In genomic region chr15:75502360-75502759, GRCh38 we compare ENCODE assay signal across 16 cellular contexts. TPM values are rescaled to one million over a fixed set of nuclear protein-coding genes. Genes with fewer than 3 reads are reported as not detected.
DNase-seq lines count a peak whose midpoint lies in the region; ATAC-seq and TF ChIP-seq lines count a peak whose summit lies in the region.
"Had no signal": no experiment of that assay in that cellular context is flagged by ENCODE, and none has a peak within 500 bp of the region (broad histone marks: within the 10 kb centered on the region; RNA-seq: fewer than 3 reads in every experiment).

No MANE protein-coding gene starts in this region.

- no peak for ATAC-seq in HG02885 (IDR thresholded peaks at IDR 0.05; ENCODE audit: poor library complexity, unreplicated experiment)
- ATAC-seq: GM23338, HCT116 had no signal

- DNase-seq in colonic mucosa (peak; percentile 20), endothelial cell (ENCODE audit: low spot score) (no peak), progenitor cell of endocrine pancreas (ENCODE audit: low spot score, unreplicated experiment) (no peak), T-helper 9 cell (no peak)
- DNase-seq in stimulated activated naive CD4-positive, alpha-beta T cell (lab: John Stamatoyannopoulos, UW) = no peak
- DNase-seq: C1 segment of cervical spinal cord; Calu3; CD4-positive, alpha-beta memory T cell; COR-L47; DMS53; DMS79 treated with DMSO at 0.1 percent for 48 hours; GF-D8; H9 had no signal

- H3K9me3 Mint-ChIP-seq in endothelial cell (ENCODE audit: unreplicated experiment) = peaks cover 4% of the 10 kb centered on the region
- peaks cover 4% of the 10 kb centered on the region for H3K9me3 Mint-ChIP-seq in progenitor cell of endocrine pancreas (ENCODE audit: low read depth)
- H3K9me3 Mint-ChIP-seq: CD4-positive, alpha-beta memory T cell had no signal

- intact Hi-C loops in colonic mucosa (cut with DNase I) = no loop called here

- TF ChIP-seq CTCF in colonic mucosa (IDR thresholded peaks at IDR 0.05) (no peak), endothelial cell (IDR thresholded peaks at IDR 0.05; ENCODE audit: unreplicated experiment) (no peak), progenitor cell of endocrine pancreas (IDR thresholded peaks at IDR 0.05; ENCODE audit: unreplicated experiment) (no peak)

- no peak overlapping the region for H3K4me3 ChIP-seq in colonic mucosa
- H3K4me3 ChIP-seq: GM23338 had no signal

- H3K4me1 Mint-ChIP-seq in endothelial cell (ENCODE audit: unreplicated experiment) = no peaks in the 10 kb centered on the region
- no peaks in the 10 kb centered on the region for H3K4me1 Mint-ChIP-seq in progenitor cell of endocrine pancreas (ENCODE audit: low read depth)
- H3K4me1 Mint-ChIP-seq: CD4-positive, alpha-beta memory T cell; GM23338; H9 had no signal

- H3K4me3 Mint-ChIP-seq in endothelial cell (ENCODE audit: unreplicated experiment) = peak overlapping the region; percentile 59
- H3K4me3 Mint-ChIP-seq in progenitor cell of endocrine pancreas (ENCODE audit: low read depth) = no peak overlapping the region
- H3K4me3 Mint-ChIP-seq: CD4-positive, alpha-beta memory T cell; GM23338; H9 had no signal

- no peak overlapping the region for H3K27ac Mint-ChIP-seq in endothelial cell (ENCODE audit: unreplicated experiment)
- peak overlapping the region; percentile 82 for H3K27ac Mint-ChIP-seq in progenitor cell of endocrine pancreas
- H3K27ac Mint-ChIP-seq: GM23338, H9 had no signal

- no peaks in the 10 kb centered on the region for H3K9me3 ChIP-seq in colonic mucosa

- peaks cover 6% of the 10 kb centered on the region for H3K36me3 ChIP-seq in colonic mucosa

- no peaks in the 10 kb centered on the region for H3K27me3 ChIP-seq in colonic mucosa

- H3K27me3 Mint-ChIP-seq in endothelial cell (ENCODE audit: unreplicated experiment) = peaks cover 8% of the 10 kb centered on the region
- no peaks in the 10 kb centered on the region for H3K27me3 Mint-ChIP-seq in progenitor cell of endocrine pancreas
- H3K27me3 Mint-ChIP-seq: CD4-positive, alpha-beta memory T cell had no signal

- no peak overlapping the region for H3K27ac ChIP-seq in colonic mucosa

- no peak overlapping the region for H3K9ac ChIP-seq in colonic mucosa (ENCODE audit: low read depth in 2 of 2, low read length in 2 of 2)

- H3K36me3 Mint-ChIP-seq in endothelial cell (ENCODE audit: low read depth, unreplicated experiment) (peaks cover 34% of the 10 kb centered on the region), progenitor cell of endocrine pancreas (ENCODE audit: insufficient read depth) (peaks cover 39% of the 10 kb centered on the region)

- H3K4me1 ChIP-seq in colonic mucosa = no peaks in the 10 kb centered on the region

RNA-seq across cellular contexts. Expression of gene SIN3A, which starts 50.9 kb away (rescaled TPM):
- total RNA-seq in colonic mucosa (10 to 100 TPM; 51.4 to 54.3 TPM), endothelial cell (ENCODE audit: unreplicated experiment) (67.3 TPM), progenitor cell of endocrine pancreas (91.8 and 96.4 TPM in 2 replicates)
